17 cellular contexts compared by ENCODE assay signal in genomic region chr20:62896526-62896925, GRCh38. TPM values are rescaled to one million over a fixed set of nuclear protein-coding genes. Genes with fewer than 3 reads are reported as not detected.
"Had no signal": no experiment of that assay in that cellular context is flagged by ENCODE, and none has a peak within 500 bp of the region (broad histone marks: within the 10 kb centered on the region; RNA-seq: fewer than 3 reads in every experiment).

No MANE protein-coding gene starts in this region.

- H3K27ac ChIP-seq: cardiac muscle cell, coronary artery, esophagus squamous epithelium, right atrium auricular region, tibial nerve, vagina had no signal

- H3K9me3 ChIP-seq: esophagus squamous epithelium, right atrium auricular region, tibial nerve, vagina had no signal

- DNase-seq: activated CD4-positive, alpha-beta T cell treated with anti-CD3 and anti-CD28 coated beads for 1 hour; activated CD4-positive, alpha-beta T cell treated with anti-CD3 and anti-CD28 coated beads, Interleukin-2, amount 50 U/mL, for 48 hours; activated naive CD4-positive, alpha-beta T cell treated with anti-CD3 and anti-CD28 coated beads, Interleukin-2, amount 50 U/mL, for 16 hours; activated T-cell treated with anti-CD3 and anti-CD28 coated beads, Interleukin-2, amount 50 U/mL, for 24 hours; esophagus squamous epithelium; nucleus accumbens; stimulated activated CD4-positive, alpha-beta T cell treated with anti-CD3 and anti-CD28 coated beads, Interleukin-4, amount 100 ng/mL, for 1 hour; stimulated activated naive B cell treated with anti-CD40 and anti-IgM and Interleukin-4, amounts not matched to agents 10 μg/mL and 1 μg/mL and 100 μg/mL, for 72 hours; T1000 had no signal

- ATAC-seq: stimulated activated naive B cell treated with anti-CD40 and anti-IgM and Interleukin-4, amounts not matched to agents 10 μg/mL and 1 μg/mL and 100 μg/mL, for 72 hours had no signal

- H3K27ac Mint-ChIP-seq: nephron had no signal

- H3K27me3 Mint-ChIP-seq: activated T-cell treated with anti-CD3 and anti-CD28 coated beads, Interleukin-2, amount 50 U/mL, for 24 hours; progenitor cell of endocrine pancreas; stimulated activated naive B cell treated with anti-CD40 and anti-IgM and Interleukin-4, amounts not matched to agents 10 μg/mL and 1 μg/mL and 100 μg/mL, for 72 hours had no signal

- H3K4me3 ChIP-seq: cardiac muscle cell, coronary artery, esophagus squamous epithelium, right atrium auricular region, tibial nerve, vagina had no signal

- H3K9me3 Mint-ChIP-seq: activated T-cell treated with anti-CD3 and anti-CD28 coated beads, Interleukin-2, amount 50 U/mL, for 24 hours; nephron; stimulated activated naive B cell treated with anti-CD40 and anti-IgM and Interleukin-4, amounts not matched to agents 10 μg/mL and 1 μg/mL and 100 μg/mL, for 72 hours had no signal

- H3K4me3 Mint-ChIP-seq: activated T-cell treated with anti-CD3 and anti-CD28 coated beads, Interleukin-2, amount 50 U/mL, for 24 hours; nephron; stimulated activated naive B cell treated with anti-CD40 and anti-IgM and Interleukin-4, amounts not matched to agents 10 μg/mL and 1 μg/mL and 100 μg/mL, for 72 hours had no signal

- H3K27me3 ChIP-seq: cardiac muscle cell, esophagus squamous epithelium, right atrium auricular region, tibial nerve, vagina had no signal

RNA-seq across cellular contexts. Expression of gene SLC17A9, which starts 56.0 kb away (rescaled TPM):
- total RNA-seq: skeletal muscle tissue had no signal
